Comparison of ENCODE assay signal across 17 cellular contexts in genomic region chr18:39599251-39599650, GRCh38.
DNase-seq lines count a peak whose midpoint lies in the region; TF ChIP-seq lines count a peak whose summit lies in the region.
"Had no signal": no experiment of that assay in that cellular context is flagged by ENCODE, and none has a peak within 500 bp of the region (broad histone marks: within the 10 kb centered on the region; RNA-seq: fewer than 3 reads in every experiment).

No MANE protein-coding gene starts in this region.

- no peak overlapping the region for H3K9ac ChIP-seq in neural progenitor cell
- H3K9ac ChIP-seq: GM23248 had no signal

- no peak overlapping the region for H3K4me3 Mint-ChIP-seq in MCF 10A (ENCODE audit: unreplicated experiment)
- no peak overlapping the region for H3K4me3 Mint-ChIP-seq in neural progenitor cell

- no peak overlapping the region for H3K4me2 ChIP-seq in neural progenitor cell

- peaks cover 6% of the 10 kb centered on the region for H3K36me3 Mint-ChIP-seq in MCF 10A (ENCODE audit: insufficient read depth, unreplicated experiment)
- peaks cover 6% of the 10 kb centered on the region for H3K36me3 Mint-ChIP-seq in neural progenitor cell

- H3K9me3 Mint-ChIP-seq in MCF 10A (ENCODE audit: unreplicated experiment) (no peaks in the 10 kb centered on the region), neural progenitor cell (no peaks in the 10 kb centered on the region)

- H3K4me1 Mint-ChIP-seq in MCF 10A (ENCODE audit: insufficient read depth, unreplicated experiment) = peaks cover 7% of the 10 kb centered on the region
- H3K4me1 Mint-ChIP-seq in neural progenitor cell = peaks cover 6% of the 10 kb centered on the region

- H3K79me2 ChIP-seq in neural progenitor cell (ENCODE audit: low read depth) = no peaks in the 10 kb centered on the region

- intact Hi-C loops in MCF 10A (cut with micrococcal nuclease) (no loop called here), breast epithelium (cut with DNase I; ENCODE audit: low total_unique reads) (no loop called here)

- H3K9me3 ChIP-seq in breast epithelium (peaks cover 0 to 7% of the 10 kb centered on the region in 2 donors), neural progenitor cell (ENCODE audit: low read depth) (no peaks in the 10 kb centered on the region), tibial nerve (no peaks in the 10 kb centered on the region)
- H3K9me3 ChIP-seq: Peyer's patch, SJCRH30 had no signal

- H3K27ac ChIP-seq in breast epithelium = no peak overlapping the region
- no peak overlapping the region for H3K27ac ChIP-seq in neural progenitor cell
- no peak overlapping the region for H3K27ac ChIP-seq in tibial nerve
- H3K27ac ChIP-seq: GM23248, Peyer's patch, SJCRH30 had no signal

- BruUV-seq in MCF 10A (replicated peaks; lab: Mats Ljungman, UMichigan) = no TSS peak

- CTCF ChIA-PET in MCF 10A (lab: Yijun Ruan, JAX) = no interaction called here

- no peak for TF ChIP-seq EP300 in tibial nerve (IDR thresholded peaks at IDR 0.05)

- DNase-seq in MCF 10A (ENCODE audit: unreplicated experiment) = no peak
- no peak for DNase-seq in breast epithelium (ENCODE audit: low spot score in 2 of 2)
- peak; percentile 58 for DNase-seq in epithelial cell of esophagus (ENCODE audit: low read depth)
- no peak for DNase-seq in neural progenitor cell (ENCODE audit: low spot score)
- DNase-seq in 8988T = no peak
- DNase-seq in tibial nerve (ENCODE audit: low spot score in 2 of 2) = no peak
- DNase-seq in activated T-cell treated with anti-CD3 and anti-CD28 coated beads for 4 hours = no peak
- DNase-seq: GM23248, H7, IMR-90, KG1, MM.1S, NCI-H2029 treated with DMSO at 0.1 percent for 48 hours, NCI-H2227 treated with DMSO at 0.1 percent for 48 hours, NCI-H526 treated with DMSO at 0.1 percent for 48 hours, Peyer's patch, SJCRH30 had no signal

- H3K36me3 ChIP-seq in breast epithelium = no peaks in the 10 kb centered on the region
- H3K36me3 ChIP-seq in neural progenitor cell = no peaks in the 10 kb centered on the region
- H3K36me3 ChIP-seq in tibial nerve = no peaks in the 10 kb centered on the region
- H3K36me3 ChIP-seq: Peyer's patch, SJCRH30 had no signal

- no peaks in the 10 kb centered on the region for H4K20me1 ChIP-seq in neural progenitor cell (ENCODE audit: low read depth)

- POLR2A ChIA-PET in MCF 10A (lab: Yijun Ruan, JAX) = no interaction called here

- H3K4me3 ChIP-seq in breast epithelium (no peak overlapping the region), epithelial cell of esophagus (ENCODE audit: low read length) (no peak overlapping the region), neural progenitor cell (no peak overlapping the region), tibial nerve (no peak overlapping the region)
- H3K4me3 ChIP-seq: GM23248, Peyer's patch, SJCRH30 had no signal

- peak overlapping the region; percentile 43 for H3K27ac Mint-ChIP-seq in MCF 10A (ENCODE audit: low read depth, unreplicated experiment)
- H3K27ac Mint-ChIP-seq in neural progenitor cell = peak overlapping the region; percentile 46

- H3K27me3 Mint-ChIP-seq in MCF 10A (ENCODE audit: insufficient read depth, unreplicated experiment) (no peaks in the 10 kb centered on the region), neural progenitor cell (ENCODE audit: insufficient read depth, low read depth) (no peaks in the 10 kb centered on the region)

- 87 to 90% methylated on average over 2 of the region's 2 CpGs for WGBS in tibial nerve, 2 donors

- TF ChIP-seq CTCF in MCF 10A (IDR thresholded peaks at IDR 0.05; ENCODE audit: unreplicated experiment) = no peak
- no peak for TF ChIP-seq CTCF in breast epithelium (IDR thresholded peaks at IDR 0.05)
- no peak for TF ChIP-seq CTCF in epithelial cell of esophagus (IDR thresholded peaks at IDR 0.05; ENCODE audit: insufficient read depth, low read depth, low read length, missing control alignments)
- TF ChIP-seq CTCF in neural progenitor cell (IDR thresholded peaks at IDR 0.05) = no peak
- TF ChIP-seq CTCF in tibial nerve (IDR thresholded peaks at IDR 0.05) = no peak

- H3F3A ChIP-seq in neural progenitor cell (ENCODE audit: low read depth) = no peaks in the 10 kb centered on the region

- no peaks in the 10 kb centered on the region for H3K4me1 ChIP-seq in breast epithelium
- peaks cover 12% of the 10 kb centered on the region for H3K4me1 ChIP-seq in neural progenitor cell
- no peaks in the 10 kb centered on the region for H3K4me1 ChIP-seq in tibial nerve
- H3K4me1 ChIP-seq: Peyer's patch, SJCRH30 had no signal

- TF ChIP-seq POLR2A in breast epithelium (IDR thresholded peaks at IDR 0.05) (no peak), tibial nerve (IDR thresholded peaks at IDR 0.05) (no peak)

- H3K27me3 ChIP-seq in breast epithelium = no peaks in the 10 kb centered on the region
- no peaks in the 10 kb centered on the region for H3K27me3 ChIP-seq in neural progenitor cell
- H3K27me3 ChIP-seq in tibial nerve = no peaks in the 10 kb centered on the region
- H3K27me3 ChIP-seq: Peyer's patch, SJCRH30 had no signal

- no peak overlapping the region for H2AFZ ChIP-seq in neural progenitor cell (replicated peaks)
- H2AFZ ChIP-seq: GM23248 had no signal
